ENCODE assay signal across 11 cellular contexts in genomic region chr2:21008014-21008789, GRCh38. TPM values are rescaled to one million over a fixed set of nuclear protein-coding genes. Genes with fewer than 3 reads are reported as not detected.
"Had no signal": no experiment of that assay in that cellular context is flagged by ENCODE, and none has a peak within 500 bp of the region (broad histone marks: within the 10 kb centered on the region; RNA-seq: fewer than 3 reads in every experiment).

No MANE protein-coding gene starts in this region.

- H3K9me3 ChIP-seq: HAP-1 had no signal

- H3K4me1 ChIP-seq: HAP-1 had no signal

- H2AFZ ChIP-seq: GM23248 had no signal

- H3K27ac Mint-ChIP-seq: HFFc6 had no signal

- H3K4me3 Mint-ChIP-seq: HFFc6 had no signal

- DNase-seq: GM23248, GOT3, H7, HFFc6, IMR-90, KG1 had no signal

- H3K27ac ChIP-seq: GM23248 had no signal

- H3K9ac ChIP-seq: GM23248 had no signal

- H3K36me3 ChIP-seq: HAP-1 had no signal

- H3K4me3 ChIP-seq: GM23248, HAP-1, K562 had no signal

- ATAC-seq: HCT116, K562 had no signal

RNA-seq across cellular contexts. Expression of gene APOB, which starts 35.7 kb away (rescaled TPM):
- total RNA-seq: GM23248, H4, HFFc6, HT-29 had no signal
- polyA plus RNA-seq: GM23248, IMR-90, K562 had no signal
